In the genomic region with DNA sequence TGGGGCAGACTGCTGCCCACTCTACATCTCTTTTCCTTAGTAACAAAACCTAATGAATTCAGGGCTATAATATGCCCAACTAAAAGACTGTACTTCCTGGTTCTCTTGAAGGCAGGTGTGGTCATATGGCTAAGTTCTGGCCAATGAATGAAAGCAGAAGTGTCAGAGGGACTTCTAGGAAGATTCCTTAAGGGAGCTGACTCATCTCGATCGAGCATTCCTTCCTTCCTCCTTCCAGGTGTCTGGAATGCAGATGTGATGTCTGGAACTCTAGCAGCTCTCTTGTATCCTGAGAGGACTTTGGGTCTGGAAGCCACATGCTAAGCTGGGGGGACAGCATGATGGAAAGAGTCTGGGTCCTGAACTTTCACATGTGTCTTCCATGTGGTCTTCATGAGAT, we compare ENCODE assay signal across 23 cellular contexts.
DNase-seq lines count a peak whose midpoint lies in the region; ATAC-seq, FAIRE-seq and TF ChIP-seq lines count a peak whose summit lies in the region.
"Had no signal": no experiment of that assay in that cellular context is flagged by ENCODE, and none has a peak within 500 bp of the region (broad histone marks: within the 10 kb centered on the region; RNA-seq: fewer than 3 reads in every experiment).

No MANE protein-coding gene starts in this region.

- H3K9me1 ChIP-seq in IMR-90 (ENCODE audit: insufficient read depth, low read length) (peaks cover 7% of the 10 kb centered on the region; the same call in 1 of the 2 replicates), K562 (ENCODE audit: control insufficient read depth, insufficient read depth, low read length) (no peaks in the 10 kb centered on the region)

- no peak overlapping the region for H3K18ac ChIP-seq in IMR-90 (ENCODE audit: low read depth, low read length)

- no peak overlapping the region for H3K9ac ChIP-seq in IMR-90 (ENCODE audit: low read depth, low read length)
- no peak overlapping the region for H3K9ac ChIP-seq in K562 (ENCODE audit: insufficient read depth in 1 of 2, low read depth in 2 of 2, low read length in 2 of 2)

- peaks cover 4% of the 10 kb centered on the region for H3K4me1 Mint-ChIP-seq in neural crest cell
- H3K4me1 Mint-ChIP-seq: B cell; CD4-positive, CD25-positive, alpha-beta regulatory T cell had no signal

- POLR2A ChIA-PET in IMR-90 (lab: Charles Lee; ENCODE audit: unreplicated experiment) = no interaction called here
- POLR2A ChIA-PET in K562 (lab: Yijun Ruan, JAX) = interaction anchor here (0.9 kb wide), 2 partner anchors 9 to 116 kb away, joined by 3 to 5 read pairs; no protein-coding TSS in a partner anchor

- CTCF ChIA-PET in IMR-90 (lab: Yijun Ruan, JAX) = no interaction called here
- CTCF ChIA-PET in K562 (lab: Yijun Ruan, JAX; ENCODE audit: low intra/inter-chr PET ratio) = no interaction called here

- no peak overlapping the region for H2BK5ac ChIP-seq in IMR-90 (ENCODE audit: low read depth, low read length, poor library complexity, severe bottlenecking)

- no peaks in the 10 kb centered on the region for H3K9me3 Mint-ChIP-seq in neural crest cell
- H3K9me3 Mint-ChIP-seq: CD4-positive, CD25-positive, alpha-beta regulatory T cell; GM23338 had no signal

- H3K27ac Mint-ChIP-seq in neural crest cell (ENCODE audit: unreplicated experiment) = peak overlapping the region; percentile 50
- H3K27ac Mint-ChIP-seq: B cell; CD4-positive, CD25-positive, alpha-beta regulatory T cell; GM23338 had no signal

- no peak overlapping the region for H3K4ac ChIP-seq in IMR-90 (ENCODE audit: low read depth, low read length)

- intact Hi-C loops in IMR-90 (cut with micrococcal nuclease) = no loop called here
- intact Hi-C loops in K562 (cut with micrococcal nuclease) = no loop called here
- intact Hi-C loops in heart right ventricle (cut with DNase I) = no loop called here

- 0 out of 2 replicates have a peak overlapping the region, but pooled peaks have one; percentile 25 for H3K14ac ChIP-seq in IMR-90 (replicated peaks; ENCODE audit: low read depth, low read length)

- H2BK15ac ChIP-seq in IMR-90 (ENCODE audit: low read depth, low read length) = peak overlapping the region; percentile 79

- H3K36me3 ChIP-seq in IMR-90 (ENCODE audit: control insufficient read depth, insufficient read depth, low read length) (no peaks in the 10 kb centered on the region), K562 (ENCODE audit: control insufficient read depth, insufficient read depth, low read length) (no peaks in the 10 kb centered on the region), heart right ventricle (no peaks in the 10 kb centered on the region)
- H3K36me3 ChIP-seq: SJCRH30 had no signal

- no peaks in the 10 kb centered on the region for H3K27me3 ChIP-seq in IMR-90 (ENCODE audit: control insufficient read depth, insufficient read depth, low read length)
- no peaks in the 10 kb centered on the region for H3K27me3 ChIP-seq in K562 (ENCODE audit: control insufficient read depth in 2 of 2, insufficient read depth in 2 of 2, low read length in 2 of 2)
- H3K27me3 ChIP-seq in heart right ventricle = no peaks in the 10 kb centered on the region
- H3K27me3 ChIP-seq: SJCRH30 had no signal

- H2AK9ac ChIP-seq in IMR-90 (replicated peaks; ENCODE audit: low read depth, low read length, poor library complexity) = no peak overlapping the region

- dilution Hi-C loops in IMR-90 (cut with HindIII; ENCODE audit: low sequenced_read_pairs, unreplicated experiment) = no loop called here

- H2BK20ac ChIP-seq in IMR-90 (ENCODE audit: low read depth, low read length) = peak overlapping the region; percentile 75; the same call in 1 of the 2 replicates

- TF ChIP-seq CTCF in IMR-90 (conservative IDR thresholded peaks at IDR 0.05; ENCODE audit: low read depth, low read length) (no peak), K562 (IDR thresholded peaks at IDR 0.05 in 2 of 3, conservative IDR thresholded peaks at IDR 0.05 in 1 of 3; ENCODE audit: insufficient read depth in 2 of 3, low read depth in 1 of 3, low read length in 3 of 3) (no peak), neural crest cell (conservative IDR thresholded peaks at IDR 0.05) (no peak), heart right ventricle (IDR thresholded peaks at IDR 0.05) (no peak)

- no peak for FAIRE-seq in K562 (lab: Jason Lieb, UNC)

- H3K79me2 ChIP-seq in K562 (ENCODE audit: control insufficient read depth, insufficient read depth, low read length) = no peaks in the 10 kb centered on the region

- H4K20me1 ChIP-seq in IMR-90 (ENCODE audit: insufficient read depth, low read length) (no peaks in the 10 kb centered on the region), K562 (replicated peaks; ENCODE audit: control insufficient read depth, insufficient read depth, low read length) (no peaks in the 10 kb centered on the region)

- H2BK120ac ChIP-seq in IMR-90 (ENCODE audit: low read depth, low read length) = peak overlapping the region; percentile 70; the same call in 1 of the 2 replicates

- H3K23ac ChIP-seq in IMR-90 (ENCODE audit: low read depth, low read length) = no peak overlapping the region

- H3K4me1 ChIP-seq in IMR-90 (ENCODE audit: control insufficient read depth, insufficient read depth, low read length) = peaks cover 13% of the 10 kb centered on the region
- H3K4me1 ChIP-seq in K562 (replicated peaks in 1 of 2; ENCODE audit: control insufficient read depth in 2 of 2, insufficient read depth in 2 of 2, low read length in 2 of 2) = peaks cover 0 to 12% of the 10 kb centered on the region in 2 experiments; a peak in 3 of 5 replicates
- no peaks in the 10 kb centered on the region for H3K4me1 ChIP-seq in heart right ventricle

- no peak overlapping the region for H4K8ac ChIP-seq in IMR-90 (ENCODE audit: low read depth in 2 of 2, low read length in 2 of 2)

- TF ChIP-seq EP300 in K562 (IDR thresholded peaks at IDR 0.05; ENCODE audit: low read length) = no peak

- H4K91ac ChIP-seq in IMR-90 (ENCODE audit: insufficient read depth, low read depth, low read length) = 0 out of 2 replicates have a peak overlapping the region, but pooled peaks have one; percentile 23

- no peak overlapping the region for H4K5ac ChIP-seq in IMR-90 (ENCODE audit: low read depth, low read length)

- no peak overlapping the region for H3K56ac ChIP-seq in IMR-90 (ENCODE audit: extremely low read depth, insufficient read depth, low read length)

- H3K79me1 ChIP-seq in IMR-90 (ENCODE audit: low read depth in 1 of 2, low read length in 2 of 2) = no peaks in the 10 kb centered on the region

- no peak overlapping the region for H3K4me3 Mint-ChIP-seq in neural crest cell
- H3K4me3 Mint-ChIP-seq: B cell; CD4-positive, CD25-positive, alpha-beta regulatory T cell; GM23338 had no signal

- in situ Hi-C loops in IMR-90 (cut with MboI; ENCODE audit: low sequenced_read_pairs) = no loop called here
- in situ Hi-C loops in K562 (cut with MboI) = no loop called here

- DNase-seq in ELR (ENCODE audit: low read depth) (peak; percentile 17), IMR-90 (no peak), K562 (ENCODE audit: extremely low read depth in 1 of 4, low spot score in 3 of 4) (no peak), neural crest cell (ENCODE audit: low read depth, low spot score) (no peak), heart right ventricle (no peak)
- DNase-seq: ACHN; Calu3; CD4-positive, CD25-positive, alpha-beta regulatory T cell; DMS79; GDM1; NCI-H1092; NCI-H146; NCI-H2081; NCI-H748 treated with DMSO at 0.1 percent for 48 hours; OCI-M1; SJCRH30; SW 1271 had no signal

- TF ChIP-seq RAD21 in IMR-90 (IDR thresholded peaks at IDR 0.05; ENCODE audit: low read length) (no peak), K562 (CRISPR knock-in tag; conservative IDR thresholded peaks at IDR 0.05 in 1 of 2, IDR thresholded peaks at IDR 0.05 in 1 of 2) (no peak)

- no peaks in the 10 kb centered on the region for H3K27me3 Mint-ChIP-seq in neural crest cell (ENCODE audit: low read depth)
- H3K27me3 Mint-ChIP-seq: B cell; CD4-positive, CD25-positive, alpha-beta regulatory T cell had no signal

- H2AFZ ChIP-seq in IMR-90 (replicated peaks; ENCODE audit: low read length, poor library complexity) (no peak overlapping the region), K562 (ENCODE audit: low read depth, low read length) (no peak overlapping the region)
- H2AFZ ChIP-seq: GM23338 had no signal

- BruUV-seq in IMR-90 (replicated peaks; lab: Mats Ljungman, UMichigan) (no TSS peak), K562 (replicated peaks; lab: Mats Ljungman, UMichigan) (no TSS peak)

- H3K9me3 ChIP-seq in IMR-90 (ENCODE audit: control insufficient read depth, insufficient read depth, low read length) (peaks cover 5% of the 10 kb centered on the region; the same call in 1 of the 2 replicates), K562 (replicated peaks; ENCODE audit: control insufficient read depth, insufficient read depth, low read depth, low read length) (no peaks in the 10 kb centered on the region; the same call in 1 of the 2 replicates), heart right ventricle (peaks cover 0 to 4% (median 0%) of the 10 kb centered on the region in 11 donors)
- H3K9me3 ChIP-seq: SJCRH30 had no signal

- H3K36me3 Mint-ChIP-seq in neural crest cell (ENCODE audit: low read depth) = peaks cover under 1% of the 10 kb centered on the region

- H3K4me3 ChIP-seq in IMR-90 (ENCODE audit: insufficient read depth, low read depth, low read length) (no peak overlapping the region), K562 (no peak overlapping the region), heart right ventricle (no peak overlapping the region)
- H3K4me3 ChIP-seq: GM12878, GM23338, SJCRH30 had no signal

- TF ChIP-seq POLR2A in IMR-90 (IDR thresholded peaks at IDR 0.05; ENCODE audit: low read depth, low read length) (no peak), K562 (conservative IDR thresholded peaks at IDR 0.05) (no peak)

- peak overlapping the region; percentile 39; the same call in 1 of the 2 replicates for H2AK5ac ChIP-seq in IMR-90 (ENCODE audit: low read depth, low read length)

- ATAC-seq in IMR-90 (ENCODE audit: low read depth) (no peak), K562 (no peak), GM18517 (IDR thresholded peaks at IDR 0.05; ENCODE audit: unreplicated experiment) (no peak), HG02884 (IDR thresholded peaks at IDR 0.05; ENCODE audit: unreplicated experiment) (no peak), heart right ventricle (no peak)
- ATAC-seq: GM12878, GM23338 had no signal

- H3K27ac ChIP-seq in IMR-90 (ENCODE audit: insufficient read depth, low read length) = no peak overlapping the region
- no peak overlapping the region for H3K27ac ChIP-seq in K562 (ENCODE audit: extremely low read depth, low read depth, low read length)
- no peak overlapping the region for H3K27ac ChIP-seq in heart right ventricle
- H3K27ac ChIP-seq: RWPE1, SJCRH30 had no signal

- H3K4me2 ChIP-seq in IMR-90 (ENCODE audit: low read depth, low read length) (no peak overlapping the region), K562 (ENCODE audit: insufficient read depth, low read length) (no peak overlapping the region)
- H3K4me2 ChIP-seq: GM23338 had no signal

- WGBS in IMR-90 (ENCODE audit: extremely low coverage in 2 of 2, insufficient read length in 1 of 2), 2 experiments = 100% methylated on average over 2 of the region's 2 CpGs; no CpG with 5 or more reads in 1 of the 2 experiments
- whole genome bisulfite sequencing in K562 (ENCODE audit: insufficient coverage, low coverage, missing lambda C conversion rate) = 0% methylated on average over 2 of the region's 2 CpGs
- WGBS in heart right ventricle, 2 donors = 79 to 90% methylated on average over 2 of the region's 2 CpGs

TF ChIP-seq in IMR-90, 13 proteins besides CTCF, POLR2A, EP300 and RAD21 (continues in another document):
- no peak for TF ChIP-seq NFE2L2 (IDR thresholded peaks at IDR 0.05; ENCODE audit: low read depth, low read length)

TF ChIP-seq in K562, 482 proteins besides CTCF, POLR2A, EP300 and RAD21 (continues in another document):
- TF ChIP-seq MCM2 (IDR thresholded peaks at IDR 0.05; ENCODE audit: low read depth) = no peak
